In genomic region chr2:54107455-54107764, GRCh38 we compare ENCODE assay signal across 1 cellular context.
TF ChIP-seq lines count a peak whose summit lies in the region.

No MANE protein-coding gene starts in this region.

TF ChIP-seq in endothelial cell of umbilical vein, 7 proteins besides CTCF, POLR2A, EP300 and RAD21:
- no peak for TF ChIP-seq POLR2AphosphoS5 (IDR thresholded peaks at IDR 0.05; ENCODE audit: insufficient read depth, low read depth, low read length)
- TF ChIP-seq MYC (IDR thresholded peaks at IDR 0.05; ENCODE audit: low read depth, low read length), result no peak
- TF ChIP-seq EZH2 (IDR thresholded peaks at IDR 0.05; ENCODE audit: borderline replicate concordance, low read depth, low read length, severe bottlenecking), result no peak
- TF ChIP-seq JUN (IDR thresholded peaks at IDR 0.05; ENCODE audit: borderline replicate concordance, insufficient read depth, insufficient read length, low read depth), result no peak
- no peak for TF ChIP-seq FOS (IDR thresholded peaks at IDR 0.05; ENCODE audit: borderline replicate concordance, insufficient read depth, low read length)
- TF ChIP-seq GATA2 (IDR thresholded peaks at IDR 0.05; ENCODE audit: insufficient read depth, insufficient read length, low read depth, low read length), result no peak
- TF ChIP-seq MAX (IDR thresholded peaks at IDR 0.05; ENCODE audit: insufficient read depth, insufficient read length), result no peak
